In genomic region chr4:6308890-6309643, GRCh38 we compare ENCODE assay signal across 9 cellular contexts. TPM values are rescaled to one million over a fixed set of nuclear protein-coding genes. Genes with fewer than 3 reads are reported as not detected.
DNase-seq lines count a peak whose midpoint lies in the region; ATAC-seq and TF ChIP-seq lines count a peak whose summit lies in the region.
"Had no signal": no experiment of that assay in that cellular context is flagged by ENCODE, and none has a peak within 500 bp of the region (broad histone marks: within the 10 kb centered on the region; RNA-seq: fewer than 3 reads in every experiment).

No MANE protein-coding gene starts in this region.

- peak overlapping the region; percentile 67 for H3K4me3 Mint-ChIP-seq in mesothelial cell of epicardium
- no peak overlapping the region for H3K4me3 Mint-ChIP-seq in activated T-helper 17 cell treated with anti-CD3 and anti-CD28 coated beads, Interleukin-2, amount 50 U/mL, for 72 hours
- H3K4me3 Mint-ChIP-seq: activated B cell treated with CpG ODN at 0.5 μM for 24 hours had no signal

- H3K27ac ChIP-seq in caudate nucleus (ENCODE audit: low read depth, low read length), result peak overlapping the region; percentile 44

- no peak overlapping the region for H3K27ac Mint-ChIP-seq in mesothelial cell of epicardium
- no peak overlapping the region for H3K27ac Mint-ChIP-seq in activated T-helper 17 cell treated with anti-CD3 and anti-CD28 coated beads, Interleukin-2, amount 50 U/mL, for 72 hours
- H3K27ac Mint-ChIP-seq: activated B cell treated with CpG ODN at 0.5 μM for 24 hours had no signal

- peaks cover 3% of the 10 kb centered on the region for H3K9me3 Mint-ChIP-seq in mesothelial cell of epicardium
- H3K9me3 Mint-ChIP-seq in activated T-helper 17 cell treated with anti-CD3 and anti-CD28 coated beads, Interleukin-2, amount 50 U/mL, for 72 hours, result no peaks in the 10 kb centered on the region

- peaks cover 12% of the 10 kb centered on the region for H3K27me3 Mint-ChIP-seq in mesothelial cell of epicardium (ENCODE audit: low read depth)
- peaks cover 59% of the 10 kb centered on the region for H3K27me3 Mint-ChIP-seq in activated T-helper 17 cell treated with anti-CD3 and anti-CD28 coated beads, Interleukin-2, amount 50 U/mL, for 72 hours

- DNase-seq in Right ventricle myocardium inferior (ENCODE audit: missing footprints) (no peak), cardiac septum (ENCODE audit: low spot score) (no peak), caudate nucleus (lab: John Stamatoyannopoulos, UW) (peak in 5 of 61 donors; percentile 11 to 52 (median 33)), mesothelial cell of epicardium (ENCODE audit: low spot score in 2 of 2, unreplicated experiment in 2 of 2) (peak in 1 of 2 experiments; percentile 56)
- DNase-seq in stimulated activated CD4-positive, alpha-beta T cell treated with anti-CD3 and anti-CD28 coated beads, Interleukin-12 subunit alpha, Interleukin-12 subunit beta, amount 100 ng/mL, for 4 hours, result no peak
- DNase-seq: activated B cell treated with CpG ODN at 0.5 μM for 24 hours had no signal

- H3K36me3 Mint-ChIP-seq in mesothelial cell of epicardium, result peaks cover 1% of the 10 kb centered on the region
- no peaks in the 10 kb centered on the region for H3K36me3 Mint-ChIP-seq in activated T-helper 17 cell treated with anti-CD3 and anti-CD28 coated beads, Interleukin-2, amount 50 U/mL, for 72 hours (ENCODE audit: low read depth)

- H3K4me1 Mint-ChIP-seq in mesothelial cell of epicardium, result peaks cover 11% of the 10 kb centered on the region
- no peaks in the 10 kb centered on the region for H3K4me1 Mint-ChIP-seq in activated T-helper 17 cell treated with anti-CD3 and anti-CD28 coated beads, Interleukin-2, amount 50 U/mL, for 72 hours

- no peak for TF ChIP-seq CTCF in mesothelial cell of epicardium (IDR thresholded peaks at IDR 0.05; ENCODE audit: unreplicated experiment)

- ATAC-seq in Right ventricle myocardium inferior (peak; percentile 50), HG02571 (IDR thresholded peaks at IDR 0.05; ENCODE audit: unreplicated experiment) (no peak), GM21528 (IDR thresholded peaks at IDR 0.05; ENCODE audit: low FRiP score, unreplicated experiment) (no peak)
- ATAC-seq in activated T-helper 17 cell treated with anti-CD3 and anti-CD28 coated beads, Interleukin-2, amount 50 U/mL, for 72 hours (replicated peaks), result no peak

- intact Hi-C loops in Right ventricle myocardium inferior (cut with DNase I) (loop anchor here (5.0 kb wide), 1 partner anchor 37 kb away; no protein-coding TSS in a partner anchor), cardiac septum (cut with DNase I) (no loop called here)

RNA-seq across cellular contexts. Expression of gene WFS1, which starts 39.4 kb away (rescaled TPM):
- total RNA-seq in Right ventricle myocardium inferior, result 88.4 TPM
- 48.4 TPM for total RNA-seq in cardiac septum
- 31.5 to 35.5 TPM (median 34.2 TPM) in 3 replicates for total RNA-seq in mesothelial cell of epicardium
- total RNA-seq in activated T-helper 17 cell treated with anti-CD3 and anti-CD28 coated beads, Interleukin-2, amount 50 U/mL, for 72 hours, result 1 to 10 TPM; 1.1 to 2.6 TPM
